ENCODE assay signal across 19 cellular contexts in the genomic region with DNA sequence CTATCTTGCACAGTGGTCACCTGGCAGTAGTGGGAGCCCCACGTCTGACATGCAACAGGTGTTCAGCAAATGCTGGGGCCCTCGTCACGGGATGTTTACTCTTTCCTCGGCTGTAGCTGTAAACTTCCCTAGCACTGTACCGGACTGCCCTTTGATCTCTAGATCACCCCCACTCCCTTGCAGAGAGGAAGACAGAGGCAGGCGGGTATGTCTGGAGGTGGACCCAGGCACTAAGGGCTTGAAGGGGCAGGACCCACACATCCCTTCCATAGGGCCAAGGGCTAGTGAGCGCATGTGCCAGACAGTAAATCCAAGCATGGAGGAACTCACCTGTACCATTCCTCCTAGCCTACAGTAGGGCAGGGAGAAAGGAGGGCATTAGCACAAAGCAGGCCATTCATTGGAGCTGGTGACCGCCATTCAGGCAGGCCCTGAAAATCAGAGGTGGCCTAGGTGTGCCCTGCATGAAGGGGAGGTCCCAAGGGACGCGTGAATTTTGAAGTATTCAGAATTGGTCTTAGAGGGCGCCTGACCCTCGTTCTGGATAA. TPM values are rescaled to one million over a fixed set of nuclear protein-coding genes. Genes with fewer than 3 reads are reported as not detected.
A peak's percentile ranks its signal among the peaks of the same experiment; 100 is the strongest.
DNase-seq lines count a peak whose midpoint lies in the region; ATAC-seq and TF ChIP-seq lines count a peak whose summit lies in the region.
"Had no signal": no experiment of that assay in that cellular context is flagged by ENCODE, and none has a peak within 500 bp of the region (broad histone marks: within the 10 kb centered on the region; RNA-seq: fewer than 3 reads in every experiment).

No MANE protein-coding gene starts in this region.

- no peak for ATAC-seq in HG03097 (IDR thresholded peaks at IDR 0.05; ENCODE audit: low FRiP score, unreplicated experiment)
- no peak for ATAC-seq in GM18519 (IDR thresholded peaks at IDR 0.05; ENCODE audit: low FRiP score, unreplicated experiment)
- ATAC-seq in GM18867 (IDR thresholded peaks at IDR 0.05; ENCODE audit: unreplicated experiment) = no peak

- no peak overlapping the region for H3K27ac Mint-ChIP-seq in activated naive CD8-positive, alpha-beta T cell
- no peak overlapping the region for H3K27ac Mint-ChIP-seq in activated naive CD8-positive, alpha-beta T cell treated with anti-CD3 and anti-CD28 coated beads for 36 hours
- H3K27ac Mint-ChIP-seq: CD14-positive monocyte had no signal

- no peaks in the 10 kb centered on the region for H3K9me3 ChIP-seq in Peyer's patch
- H3K9me3 ChIP-seq: SJCRH30 had no signal

- no peaks in the 10 kb centered on the region for H3K27me3 ChIP-seq in Peyer's patch
- H3K27me3 ChIP-seq: SJCRH30 had no signal

- no peaks in the 10 kb centered on the region for H3K36me3 ChIP-seq in Peyer's patch
- H3K36me3 ChIP-seq: SJCRH30 had no signal

- peaks cover 2 to 53% (median 6%) of the 10 kb centered on the region in 4 donors for H3K4me1 ChIP-seq in Peyer's patch

- no peaks in the 10 kb centered on the region for H3K36me3 Mint-ChIP-seq in activated naive CD8-positive, alpha-beta T cell
- H3K36me3 Mint-ChIP-seq in activated naive CD8-positive, alpha-beta T cell treated with anti-CD3 and anti-CD28 coated beads for 36 hours = no peaks in the 10 kb centered on the region
- H3K36me3 Mint-ChIP-seq: CD14-positive monocyte, mesothelial cell of epicardium had no signal

- no peaks in the 10 kb centered on the region for H3K9me3 Mint-ChIP-seq in activated naive CD8-positive, alpha-beta T cell (ENCODE audit: low read depth)
- H3K9me3 Mint-ChIP-seq in activated naive CD8-positive, alpha-beta T cell treated with anti-CD3 and anti-CD28 coated beads for 36 hours = no peaks in the 10 kb centered on the region
- H3K9me3 Mint-ChIP-seq: mesothelial cell of epicardium had no signal

- DNase-seq in activated naive CD8-positive, alpha-beta T cell treated with anti-CD3 and anti-CD28 coated beads for 36 hours = no peak
- DNase-seq in Peyer's patch (peak in 2 of 3 donors; percentile 75 to 78), left kidney (ENCODE audit: low read depth, low spot score) (peak; percentile 42), SKM-1 treated with dmso at 0.1 percent for 144 hours (lab: John Stamatoyannopoulos, UW; ENCODE audit: unreplicated experiment) (no peak)
- DNase-seq: activated CD4-positive, alpha-beta T cell treated with anti-CD3 and anti-CD28 coated beads for 48 hours; activated CD8-positive, alpha-beta memory T cell treated with anti-CD3 and anti-CD28 coated beads, Interleukin-2, amount 50 U/mL, for 4 hours; activated naive CD4-positive, alpha-beta T cell treated with Interleukin-2 at 50 U/mL for 16 hours; cortex of kidney; NCI-H146; NCI-H446 treated with DMSO at 0.1 percent for 48 hours; nucleus accumbens; SJCRH30 had no signal

- no peak for TF ChIP-seq POLR2A in Peyer's patch (IDR thresholded peaks at IDR 0.05)

- H3K27me3 Mint-ChIP-seq in activated naive CD8-positive, alpha-beta T cell = no peaks in the 10 kb centered on the region
- no peaks in the 10 kb centered on the region for H3K27me3 Mint-ChIP-seq in activated naive CD8-positive, alpha-beta T cell treated with anti-CD3 and anti-CD28 coated beads for 36 hours

- H3K27ac ChIP-seq in Peyer's patch = peak overlapping the region in 3 of 4 donors; percentile 31 to 93 (median 73)
- H3K27ac ChIP-seq: SJCRH30 had no signal

- no peak for TF ChIP-seq CTCF in Peyer's patch (IDR thresholded peaks at IDR 0.05)

- H3K4me3 ChIP-seq in Peyer's patch = no peak overlapping the region
- H3K4me3 ChIP-seq: SJCRH30 had no signal

- H3K4me1 Mint-ChIP-seq in activated naive CD8-positive, alpha-beta T cell (ENCODE audit: low read depth) = peaks cover 30% of the 10 kb centered on the region
- H3K4me1 Mint-ChIP-seq in activated naive CD8-positive, alpha-beta T cell treated with anti-CD3 and anti-CD28 coated beads for 36 hours = peaks cover 26% of the 10 kb centered on the region

- peak overlapping the region; percentile 35 for H3K4me3 Mint-ChIP-seq in activated naive CD8-positive, alpha-beta T cell
- H3K4me3 Mint-ChIP-seq in activated naive CD8-positive, alpha-beta T cell treated with anti-CD3 and anti-CD28 coated beads for 36 hours = no peak overlapping the region
- H3K4me3 Mint-ChIP-seq: CD14-positive monocyte had no signal

RNA-seq across cellular contexts. Expression of gene SMTN, which starts 1.9 kb away (rescaled TPM):
- total RNA-seq in activated naive CD8-positive, alpha-beta T cell treated with anti-CD3 and anti-CD28 coated beads for 36 hours = 10 to 100 TPM; 19.2 to 19.8 TPM
- total RNA-seq in Peyer's patch = 100 to 1,000 TPM in 1 of 4 donors, 10 to 100 TPM in 3; 23.1 to 124 (median 75.9) TPM

RNA-seq across cellular contexts. Expression of gene SELENOM, which starts 28.2 kb away (rescaled TPM):
- 1 to 10 TPM; 6.4 to 7.8 TPM for total RNA-seq in activated naive CD8-positive, alpha-beta T cell treated with anti-CD3 and anti-CD28 coated beads for 36 hours
- 10 to 100 TPM; 31.4 to 89.1 (median 43.7) TPM for total RNA-seq in Peyer's patch

RNA-seq across cellular contexts. Expression of gene INPP5J, which starts 43.6 kb away (rescaled TPM):
- under 1 TPM; 0.23 to 0.44 TPM for total RNA-seq in activated naive CD8-positive, alpha-beta T cell treated with anti-CD3 and anti-CD28 coated beads for 36 hours
- total RNA-seq in Peyer's patch = 100 to 1,000 TPM in 3 of 4 donors, 10 to 100 TPM in 1; 18.2 to 203 (median 156) TPM
- total RNA-seq: skeletal muscle tissue had no signal

Comparison
In these comparisons a context has a peak if more than half of its experiments do, and no peak if none do; other contexts are left out.
1. DNase-seq: peak in Peyer's patch (2 of 3) and left kidney (single experiment); none in activated naive CD8-positive, alpha-beta T cell treated with anti-CD3 and anti-CD28 coated beads for 36 hours (single experiment) and SKM-1 treated with dmso at 0.1 percent for 144 hours (single experiment).
2. RNA of gene INPP5J, which starts 43.6 kb away (total RNA-seq): 18.2 to 203 TPM in Peyer's patch; 0.23 to 0.44 TPM in activated naive CD8-positive, alpha-beta T cell treated with anti-CD3 and anti-CD28 coated beads for 36 hours; every median in the first group is over 10 times any median in the second.